8 cellular contexts compared by ENCODE assay signal in genomic region chr4:83454626-83455025, GRCh38. TPM values are rescaled to one million over a fixed set of nuclear protein-coding genes. Genes with fewer than 3 reads are reported as not detected.
DNase-seq lines count a peak whose midpoint lies in the region; ATAC-seq, FAIRE-seq and TF ChIP-seq lines count a peak whose summit lies in the region.

No MANE protein-coding gene starts in this region.

- BruUV-seq in HCT116 (replicated peaks; lab: Mats Ljungman, UMichigan): no TSS peak

- peak overlapping the region; percentile 80 for H3K4me2 ChIP-seq in HCT116 (ENCODE audit: low read length)

- no peaks in the 10 kb centered on the region for H3K9me3 ChIP-seq in HCT116 (ENCODE audit: control insufficient read depth in 1 of 2, insufficient read depth in 1 of 2, low read depth in 1 of 2, low read length in 2 of 2)
- H3K9me3 ChIP-seq in WERI-Rb-1 (ENCODE audit: severe bottlenecking): no peaks in the 10 kb centered on the region

- ATAC-seq in HCT116: no peak

- RAD21 ChIA-PET in HCT116 (lab: Charles Lee; ENCODE audit: low non-redundant PET in 1 of 2, low total read pairs in 2 of 2, uncharacterized antibody in 2 of 2, unreplicated experiment in 2 of 2): no interaction called here

- no peak for TF ChIP-seq POLR2A in HCT116 (IDR thresholded peaks at IDR 0.05; ENCODE audit: borderline replicate concordance, extremely low read depth, insufficient read depth, insufficient read length)

- peak overlapping the region; percentile 84 for H3K9ac ChIP-seq in HCT116 (ENCODE audit: low read length)

- no peak for TF ChIP-seq CTCF in HCT116 (IDR thresholded peaks at IDR 0.05 in 2 of 3, conservative IDR thresholded peaks at IDR 0.05 in 1 of 3; ENCODE audit: borderline replicate concordance in 1 of 3, insufficient read depth in 1 of 3, low read depth in 2 of 3, low read length in 2 of 3)
- no peak for TF ChIP-seq CTCF in WERI-Rb-1 (IDR thresholded peaks at IDR 0.05; ENCODE audit: low read depth, low read length)
- TF ChIP-seq CTCF in retinal pigment epithelial cell (conservative IDR thresholded peaks at IDR 0.05; ENCODE audit: low read depth, low read length): no peak
- no peak for TF ChIP-seq CTCF in D721Med (IDR thresholded peaks at IDR 0.05; ENCODE audit: insufficient read depth, missing control alignments)

- peaks cover 53% of the 10 kb centered on the region for H3K79me2 ChIP-seq in HCT116 (ENCODE audit: insufficient read depth, low read length)

- peak overlapping the region; percentile 90 to 94 for H3K4me3 ChIP-seq in HCT116 (replicated peaks in 1 of 2; ENCODE audit: low read depth in 1 of 2, low read length in 2 of 2)
- H3K4me3 ChIP-seq in WERI-Rb-1 (ENCODE audit: low read depth, low read length): peak overlapping the region; percentile 75
- H3K4me3 ChIP-seq in retinal pigment epithelial cell (ENCODE audit: low read length): peak overlapping the region; percentile 84

- peaks cover 10 to 15% of the 10 kb centered on the region in 2 experiments; a peak in 3 of 4 replicates for H3K4me1 ChIP-seq in HCT116 (ENCODE audit: control insufficient read depth in 1 of 2, insufficient read depth in 2 of 2, low read length in 2 of 2)

- H4K20me1 ChIP-seq in HCT116 (ENCODE audit: insufficient read depth): no peaks in the 10 kb centered on the region

- FAIRE-seq in D721Med (lab: Jason Lieb, UNC): no peak

- POLR2A ChIA-PET in HCT116 (lab: Charles Lee): no interaction called here

- H3K9me2 ChIP-seq in HCT116 (ENCODE audit: insufficient read depth): no peaks in the 10 kb centered on the region

- CTCF ChIA-PET in HCT116 (lab: Charles Lee): interaction anchor here (1.7 kb wide), 1 partner anchor 170 kb away, joined by 4 read pairs; the partner anchor contains the start of gene COQ2

- no peak for DNase-seq in HCT116 (ENCODE audit: low read depth, low spot score)
- DNase-seq in WERI-Rb-1: no peak
- peak; percentile 8 for DNase-seq in globus pallidus (ENCODE audit: low spot score)
- DNase-seq in retinal pigment epithelial cell (ENCODE audit: low read depth): peak; percentile 2
- no peak for DNase-seq in SIG-M5 treated with dmso at 0.1 percent for 504 hours (lab: John Stamatoyannopoulos, UW; ENCODE audit: unreplicated experiment)
- DNase-seq in D721Med (ENCODE audit: insufficient read length, low spot score): no peak
- DNase-seq in NCI-H526 treated with DMSO at 0.1 percent for 48 hours (lab: John Stamatoyannopoulos, UW): no peak
- DNase-seq in NCI-H510A (lab: John Stamatoyannopoulos, UW): no peak

- H3K27ac ChIP-seq in HCT116 (ENCODE audit: low read depth, low read length): no peak overlapping the region; the same call in 1 of the 2 replicates
- no peak overlapping the region for H3K27ac ChIP-seq in WERI-Rb-1

- intact Hi-C loops in HCT116 (cut with micrococcal nuclease): no loop called here

- H3K36me3 ChIP-seq in HCT116 (ENCODE audit: control insufficient read depth in 1 of 2, insufficient read depth in 2 of 2, low read length in 2 of 2) (peaks cover 17 to 22% of the 10 kb centered on the region in 2 experiments), WERI-Rb-1 (peaks cover 30% of the 10 kb centered on the region)

- no peak for TF ChIP-seq RAD21 in HCT116 (IDR thresholded peaks at IDR 0.05; ENCODE audit: low read depth)

- no peak overlapping the region for H2AFZ ChIP-seq in HCT116 (ENCODE audit: low read depth, low read length, poor library complexity, severe bottlenecking)

- H3K27me3 ChIP-seq in HCT116 (ENCODE audit: insufficient read depth, low read length) (no peaks in the 10 kb centered on the region), WERI-Rb-1 (ENCODE audit: insufficient read depth, low read depth, severe bottlenecking) (no peaks in the 10 kb centered on the region)

TF ChIP-seq in HCT116, 20 proteins besides CTCF, POLR2A, EP300 and RAD21:
- no peak for TF ChIP-seq FOSL1 (IDR thresholded peaks at IDR 0.05; ENCODE audit: low read depth)
- no peak for TF ChIP-seq EZH2 (IDR thresholded peaks at IDR 0.05)

RNA-seq across cellular contexts. Expression of gene HELQ, which starts 1.0 kb away (rescaled TPM):
- 14.6 TPM for total RNA-seq in HCT116 (2021; ENCODE audit: unreplicated experiment)
- polyA plus RNA-seq in HCT116 (2012): 5.6 and 7.2 TPM in 2 replicates

RNA-seq across cellular contexts. Expression of gene MRPS18C, which starts 1.2 kb away (rescaled TPM):
- 59.1 TPM for total RNA-seq in HCT116 (2021; ENCODE audit: unreplicated experiment)
- 35.3 and 40.9 TPM in 2 replicates for polyA plus RNA-seq in HCT116 (2012)

RNA-seq across cellular contexts. Expression of gene ABRAXAS1, which starts 30.3 kb away (rescaled TPM):
- 23.3 TPM for total RNA-seq in HCT116 (2021; ENCODE audit: unreplicated experiment)
- polyA plus RNA-seq in HCT116 (2012): 5.3 and 6.6 TPM in 2 replicates

Comparison
In these comparisons a context has a peak if more than half of its experiments do, and no peak if none do; other contexts are left out.
1. DNase-seq: peak in globus pallidus (single experiment) and retinal pigment epithelial cell (single experiment); none in HCT116 (single experiment), WERI-Rb-1 (single experiment), SIG-M5 treated with dmso at 0.1 percent for 504 hours (single experiment), D721Med (single experiment), NCI-H526 treated with DMSO at 0.1 percent for 48 hours (single experiment) and NCI-H510A (single experiment).
2. Peak in every context shown above with its lines, with median percentiles within 50 percentile points of each other: H3K4me3 ChIP-seq.